ENCODE assay signal across 1 cellular context in the genomic region with DNA sequence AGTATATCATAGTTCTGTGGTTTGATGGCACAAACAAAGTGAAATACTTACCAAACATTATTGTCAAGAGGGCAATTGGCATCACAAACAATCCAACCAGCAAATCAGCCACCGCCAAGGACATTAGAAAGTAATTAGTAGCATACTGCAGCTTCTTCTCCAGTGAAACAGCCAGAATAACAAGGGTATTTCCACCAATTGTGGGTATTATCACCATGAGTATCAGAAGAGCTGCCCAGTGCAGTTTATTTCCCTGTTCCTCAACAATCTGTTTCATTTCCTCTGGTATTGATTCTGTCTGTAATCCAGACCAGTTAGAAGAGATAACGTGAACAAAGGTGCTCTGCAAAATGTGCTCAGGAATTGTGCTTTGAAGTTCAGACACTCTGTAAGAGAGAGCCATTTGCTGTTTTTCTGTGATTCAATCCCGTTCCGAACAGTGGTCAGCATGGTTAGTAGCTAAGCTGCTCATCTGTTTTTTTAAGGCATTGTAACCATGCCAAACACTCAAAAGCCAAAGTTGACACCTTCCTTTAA.
TF ChIP-seq lines count a peak whose summit lies in the region.

No MANE protein-coding gene starts in this region.

TF ChIP-seq in GM12878, 131 proteins besides CTCF, POLR2A, EP300 and RAD21:
- TF ChIP-seq ASH2L (IDR thresholded peaks at IDR 0.05; ENCODE audit: borderline replicate concordance, low read depth) (no peak), RELA (IDR thresholded peaks at IDR 0.05; ENCODE audit: borderline replicate concordance, partially characterized antibody) (peak; percentile 17), MTA2 (IDR thresholded peaks at IDR 0.05; ENCODE audit: low read depth) (peak; percentile 91), IKZF2 (IDR thresholded peaks at IDR 0.05) (peak in 1 of 2 experiments; percentile 50; a peak in 1 of 4 replicates), ZNF687 (IDR thresholded peaks at IDR 0.05) (no peak), SPI1 (IDR thresholded peaks at IDR 0.05; ENCODE audit: borderline replicate concordance, insufficient read depth, low read depth, low read length) (peak; percentile 84), ZSCAN29 (IDR thresholded peaks at IDR 0.05) (no peak), ZNF622 (IDR thresholded peaks at IDR 0.05) (no peak), JUND (IDR thresholded peaks at IDR 0.05; ENCODE audit: low read depth, low read length) (no peak), RELB (IDR thresholded peaks at IDR 0.05; ENCODE audit: low read depth) (peak; percentile 77; the same call in 1 of the 2 replicates), RUNX3 (IDR thresholded peaks at IDR 0.05; ENCODE audit: low read length) (peak; percentile 34; the same call in 1 of the 2 replicates), BCL11A (IDR thresholded peaks at IDR 0.05; ENCODE audit: low read depth, low read length) (peak; percentile 53; the same call in 1 of the 2 replicates), DPF2 (IDR thresholded peaks at IDR 0.05) (peak; percentile 65), IKZF1 (conservative IDR thresholded peaks at IDR 0.05) (peak; percentile 50), GATAD2B (conservative IDR thresholded peaks at IDR 0.05; ENCODE audit: low read depth) (0 out of 2 replicates have a peak, but pooled peaks have one; percentile 28)
- TF ChIP-seq, protein P1, sequence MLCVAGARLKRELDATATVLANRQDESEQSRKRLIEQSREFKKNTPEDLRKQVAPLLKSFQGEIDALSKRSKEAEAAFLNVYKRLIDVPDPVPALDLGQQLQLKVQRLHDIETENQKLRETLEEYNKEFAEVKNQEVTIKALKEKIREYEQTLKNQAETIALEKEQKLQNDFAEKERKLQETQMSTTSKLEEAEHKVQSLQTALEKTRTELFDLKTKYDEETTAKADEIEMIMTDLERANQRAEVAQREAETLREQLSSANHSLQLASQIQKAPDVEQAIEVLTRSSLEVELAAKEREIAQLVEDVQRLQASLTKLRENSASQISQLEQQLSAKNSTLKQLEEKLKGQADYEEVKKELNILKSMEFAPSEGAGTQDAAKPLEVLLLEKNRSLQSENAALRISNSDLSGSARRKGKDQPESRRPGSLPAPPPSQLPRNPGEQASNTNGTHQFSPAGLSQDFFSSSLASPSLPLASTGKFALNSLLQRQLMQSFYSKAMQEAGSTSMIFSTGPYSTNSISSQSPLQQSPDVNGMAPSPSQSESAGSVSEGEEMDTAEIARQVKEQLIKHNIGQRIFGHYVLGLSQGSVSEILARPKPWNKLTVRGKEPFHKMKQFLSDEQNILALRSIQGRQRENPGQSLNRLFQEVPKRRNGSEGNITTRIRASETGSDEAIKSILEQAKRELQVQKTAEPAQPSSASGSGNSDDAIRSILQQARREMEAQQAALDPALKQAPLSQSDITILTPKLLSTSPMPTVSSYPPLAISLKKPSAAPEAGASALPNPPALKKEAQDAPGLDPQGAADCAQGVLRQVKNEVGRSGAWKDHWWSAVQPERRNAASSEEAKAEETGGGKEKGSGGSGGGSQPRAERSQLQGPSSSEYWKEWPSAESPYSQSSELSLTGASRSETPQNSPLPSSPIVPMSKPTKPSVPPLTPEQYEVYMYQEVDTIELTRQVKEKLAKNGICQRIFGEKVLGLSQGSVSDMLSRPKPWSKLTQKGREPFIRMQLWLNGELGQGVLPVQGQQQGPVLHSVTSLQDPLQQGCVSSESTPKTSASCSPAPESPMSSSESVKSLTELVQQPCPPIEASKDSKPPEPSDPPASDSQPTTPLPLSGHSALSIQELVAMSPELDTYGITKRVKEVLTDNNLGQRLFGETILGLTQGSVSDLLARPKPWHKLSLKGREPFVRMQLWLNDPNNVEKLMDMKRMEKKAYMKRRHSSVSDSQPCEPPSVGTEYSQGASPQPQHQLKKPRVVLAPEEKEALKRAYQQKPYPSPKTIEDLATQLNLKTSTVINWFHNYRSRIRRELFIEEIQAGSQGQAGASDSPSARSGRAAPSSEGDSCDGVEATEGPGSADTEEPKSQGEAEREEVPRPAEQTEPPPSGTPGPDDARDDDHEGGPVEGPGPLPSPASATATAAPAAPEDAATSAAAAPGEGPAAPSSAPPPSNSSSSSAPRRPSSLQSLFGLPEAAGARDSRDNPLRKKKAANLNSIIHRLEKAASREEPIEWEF (IDR thresholded peaks at IDR 0.05; ENCODE audit: insufficient replicate concordance, low read depth, low read length) = peak; percentile 9
- TF ChIP-seq, protein P2, sequence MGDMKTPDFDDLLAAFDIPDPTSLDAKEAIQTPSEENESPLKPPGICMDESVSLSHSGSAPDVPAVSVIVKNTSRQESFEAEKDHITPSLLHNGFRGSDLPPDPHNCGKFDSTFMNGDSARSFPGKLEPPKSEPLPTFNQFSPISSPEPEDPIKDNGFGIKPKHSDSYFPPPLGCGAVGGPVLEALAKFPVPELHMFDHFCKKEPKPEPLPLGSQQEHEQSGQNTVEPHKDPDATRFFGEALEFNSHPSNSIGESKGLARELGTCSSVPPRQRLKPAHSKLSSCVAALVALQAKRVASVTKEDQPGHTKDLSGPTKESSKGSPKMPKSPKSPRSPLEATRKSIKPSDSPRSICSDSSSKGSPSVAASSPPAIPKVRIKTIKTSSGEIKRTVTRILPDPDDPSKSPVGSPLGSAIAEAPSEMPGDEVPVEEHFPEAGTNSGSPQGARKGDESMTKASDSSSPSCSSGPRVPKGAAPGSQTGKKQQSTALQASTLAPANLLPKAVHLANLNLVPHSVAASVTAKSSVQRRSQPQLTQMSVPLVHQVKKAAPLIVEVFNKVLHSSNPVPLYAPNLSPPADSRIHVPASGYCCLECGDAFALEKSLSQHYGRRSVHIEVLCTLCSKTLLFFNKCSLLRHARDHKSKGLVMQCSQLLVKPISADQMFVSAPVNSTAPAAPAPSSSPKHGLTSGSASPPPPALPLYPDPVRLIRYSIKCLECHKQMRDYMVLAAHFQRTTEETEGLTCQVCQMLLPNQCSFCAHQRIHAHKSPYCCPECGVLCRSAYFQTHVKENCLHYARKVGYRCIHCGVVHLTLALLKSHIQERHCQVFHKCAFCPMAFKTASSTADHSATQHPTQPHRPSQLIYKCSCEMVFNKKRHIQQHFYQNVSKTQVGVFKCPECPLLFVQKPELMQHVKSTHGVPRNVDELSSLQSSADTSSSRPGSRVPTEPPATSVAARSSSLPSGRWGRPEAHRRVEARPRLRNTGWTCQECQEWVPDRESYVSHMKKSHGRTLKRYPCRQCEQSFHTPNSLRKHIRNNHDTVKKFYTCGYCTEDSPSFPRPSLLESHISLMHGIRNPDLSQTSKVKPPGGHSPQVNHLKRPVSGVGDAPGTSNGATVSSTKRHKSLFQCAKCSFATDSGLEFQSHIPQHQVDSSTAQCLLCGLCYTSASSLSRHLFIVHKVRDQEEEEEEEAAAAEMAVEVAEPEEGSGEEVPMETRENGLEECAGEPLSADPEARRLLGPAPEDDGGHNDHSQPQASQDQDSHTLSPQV (IDR thresholded peaks at IDR 0.05) = no peak
